19 cellular contexts compared by ENCODE assay signal in the genomic region with DNA sequence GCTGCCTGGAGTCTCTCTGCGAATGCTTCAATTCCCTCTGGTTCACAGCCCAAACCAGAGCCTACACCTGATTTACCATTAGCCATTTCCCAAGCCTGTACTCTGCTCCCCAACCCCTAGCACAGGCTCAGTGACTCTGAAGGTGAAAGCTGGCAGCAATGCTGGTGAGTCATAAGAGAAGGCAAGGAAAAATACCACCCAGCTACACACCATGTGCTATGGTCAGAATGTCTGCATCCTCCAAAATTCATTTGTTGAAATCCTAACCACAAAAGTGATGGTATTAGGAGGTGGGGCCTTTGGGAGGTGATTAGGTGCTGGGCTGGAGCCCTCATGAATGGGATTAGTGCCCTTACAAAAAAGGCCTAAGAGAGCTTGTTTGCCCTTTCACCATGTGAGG.
DNase-seq lines count a peak whose midpoint lies in the region; FAIRE-seq and TF ChIP-seq lines count a peak whose summit lies in the region.
"Had no signal": no experiment of that assay in that cellular context is flagged by ENCODE, and none has a peak within 500 bp of the region (broad histone marks: within the 10 kb centered on the region; RNA-seq: fewer than 3 reads in every experiment).

No MANE protein-coding gene starts in this region.

- no peaks in the 10 kb centered on the region for H3K9me3 Mint-ChIP-seq in MCF 10A (ENCODE audit: unreplicated experiment)
- no peaks in the 10 kb centered on the region for H3K9me3 Mint-ChIP-seq in endodermal cell

- no peak overlapping the region for H3K4me3 Mint-ChIP-seq in MCF 10A (ENCODE audit: unreplicated experiment)
- no peak overlapping the region for H3K4me3 Mint-ChIP-seq in endodermal cell
- H3K4me3 Mint-ChIP-seq: activated CD8-positive, alpha-beta T cell treated with anti-CD3 and anti-CD28 coated beads, Interleukin-2, amount 10 ng/mL, durations not matched to agents 7 days and 5 days had no signal

- no peaks in the 10 kb centered on the region for H3K27me3 Mint-ChIP-seq in MCF 10A (ENCODE audit: insufficient read depth, unreplicated experiment)
- no peaks in the 10 kb centered on the region for H3K27me3 Mint-ChIP-seq in endodermal cell (ENCODE audit: insufficient read depth)

- H3K27ac ChIP-seq in breast epithelium (no peak overlapping the region), endodermal cell (ENCODE audit: low read depth, low read length) (no peak overlapping the region)
- H3K27ac ChIP-seq: 22Rv1, C4-2B, neutrophil, thyroid gland had no signal

- no peaks in the 10 kb centered on the region for H3K27me3 ChIP-seq in breast epithelium
- H3K27me3 ChIP-seq in bronchial epithelial cell (ENCODE audit: control insufficient read depth, insufficient read depth, low read length) = no peaks in the 10 kb centered on the region
- H3K27me3 ChIP-seq in endodermal cell (ENCODE audit: control insufficient read depth, insufficient read depth, low read length, poor library complexity, severe bottlenecking) = no peaks in the 10 kb centered on the region
- H3K27me3 ChIP-seq: thyroid gland had no signal

- POLR2A ChIA-PET in MCF 10A (lab: Yijun Ruan, JAX) = interaction anchor here (1.1 to 2.3 kb wide), 4 partner anchors 15 to 203 kb away, joined by 3 to 7 read pairs (median 4); no protein-coding TSS in a partner anchor

- intact Hi-C loops in MCF 10A (cut with micrococcal nuclease) (loop anchor here (5.0 kb wide), 1 partner anchor 172 kb away; no protein-coding TSS in a partner anchor), breast epithelium (cut with DNase I; ENCODE audit: low total_unique reads) (no loop called here)

- H3K36me3 Mint-ChIP-seq in MCF 10A (ENCODE audit: insufficient read depth, unreplicated experiment) = peaks cover 7% of the 10 kb centered on the region
- H3K36me3 Mint-ChIP-seq in endodermal cell (ENCODE audit: low read depth) = no peaks in the 10 kb centered on the region

- TF ChIP-seq POLR2A in breast epithelium (IDR thresholded peaks at IDR 0.05) = no peak

- no TSS peak for BruUV-seq in MCF 10A (replicated peaks; lab: Mats Ljungman, UMichigan)

- no peak overlapping the region for H3K9ac ChIP-seq in endodermal cell (ENCODE audit: extremely low read depth, low read length, poor library complexity, severe bottlenecking)

- H3K4me1 ChIP-seq in breast epithelium (no peaks in the 10 kb centered on the region), endodermal cell (ENCODE audit: control insufficient read depth, insufficient read depth, low read length) (peaks cover 4% of the 10 kb centered on the region)

- 92% methylated on average over 1 of the region's 1 CpG; no CpG with 5 or more reads in 1 of the 2 experiments for WGBS in endodermal cell (ENCODE audit: insufficient coverage in 1 of 2, insufficient read length in 1 of 2), 2 experiments

- no peak for FAIRE-seq in bronchial epithelial cell (lab: Jason Lieb, UNC)
- FAIRE-seq: colon had no signal

- peak; percentile 89 for DNase-seq in MCF 10A (ENCODE audit: unreplicated experiment)
- no peak for DNase-seq in breast epithelium (ENCODE audit: low spot score in 2 of 2)
- DNase-seq in bronchial epithelial cell (ENCODE audit: low read depth) = peak; percentile 76
- DNase-seq in glomerular visceral epithelial cell (ENCODE audit: extremely low spot score) = peak; percentile 80
- DNase-seq in NCI-H187 treated with DMSO at 0.1 percent for 48 hours (lab: John Stamatoyannopoulos, UW) = no peak
- DNase-seq in NCI-H1694 treated with DMSO at 0.1 percent for 48 hours (lab: John Stamatoyannopoulos, UW) = no peak
- DNase-seq in endodermal cell = no peak
- no peak for DNase-seq in NCI-H2081 (lab: John Stamatoyannopoulos, UW)
- DNase-seq: activated CD8-positive, alpha-beta T cell treated with anti-CD3 and anti-CD28 coated beads, Interleukin-2, amount 10 ng/mL, durations not matched to agents 7 days and 5 days; hippocampal formation; MV-4-11; stimulated activated CD4-positive, alpha-beta T cell treated with anti-CD3 and anti-CD28 coated beads, Interleukin-4, amount 100 ng/mL, for 24 hours; stimulated activated CD8-positive, alpha-beta memory T cell treated with anti-CD3 and anti-CD28 coated beads, Interleukin-4, amount 100 ng/mL, for 48 hours; SW 1271; thyroid gland had no signal

- no peak overlapping the region for H3K27ac Mint-ChIP-seq in MCF 10A (ENCODE audit: low read depth, unreplicated experiment)
- no peak overlapping the region for H3K27ac Mint-ChIP-seq in endodermal cell
- H3K27ac Mint-ChIP-seq: activated CD8-positive, alpha-beta T cell treated with anti-CD3 and anti-CD28 coated beads, Interleukin-2, amount 10 ng/mL, durations not matched to agents 7 days and 5 days had no signal

- CTCF ChIA-PET in MCF 10A (lab: Yijun Ruan, JAX) = interaction anchor here (0.6 to 1.3 kb wide), 4 partner anchors 13 to 854 kb away, joined by 3 to 6 read pairs (median 3); no protein-coding TSS in a partner anchor

- H3K9me3 ChIP-seq in breast epithelium (no peaks in the 10 kb centered on the region), endodermal cell (ENCODE audit: control insufficient read depth, low read length) (no peaks in the 10 kb centered on the region)
- H3K9me3 ChIP-seq: neutrophil, thyroid gland had no signal

- H3K4me3 ChIP-seq in breast epithelium (no peak overlapping the region), bronchial epithelial cell (ENCODE audit: low read depth, low read length) (no peak overlapping the region), endodermal cell (ENCODE audit: low read length) (no peak overlapping the region)
- H3K4me3 ChIP-seq: thyroid gland had no signal

- no peaks in the 10 kb centered on the region for H3K36me3 ChIP-seq in breast epithelium
- no peaks in the 10 kb centered on the region for H3K36me3 ChIP-seq in bronchial epithelial cell (ENCODE audit: control insufficient read depth, insufficient read depth, low read length)
- no peaks in the 10 kb centered on the region for H3K36me3 ChIP-seq in endodermal cell (ENCODE audit: control insufficient read depth, insufficient read depth, low read length)
- H3K36me3 ChIP-seq: neutrophil, thyroid gland had no signal

- TF ChIP-seq CTCF in MCF 10A (IDR thresholded peaks at IDR 0.05; ENCODE audit: unreplicated experiment) (no peak), breast epithelium (IDR thresholded peaks at IDR 0.05) (no peak), bronchial epithelial cell (IDR thresholded peaks at IDR 0.05; ENCODE audit: insufficient read depth, low read length, severe bottlenecking) (no peak), endodermal cell (conservative IDR thresholded peaks at IDR 0.05) (no peak)

- H3K4me1 Mint-ChIP-seq in MCF 10A (ENCODE audit: insufficient read depth, unreplicated experiment) (peaks cover 31% of the 10 kb centered on the region), endodermal cell (peaks cover 19% of the 10 kb centered on the region)

Comparison
In these comparisons a context has a peak if more than half of its experiments do, and no peak if none do; other contexts are left out.
1. DNase-seq: peak in MCF 10A (single experiment), bronchial epithelial cell (single experiment) and glomerular visceral epithelial cell (single experiment); none in breast epithelium (0 of 2), NCI-H187 treated with DMSO at 0.1 percent for 48 hours (single experiment), NCI-H1694 treated with DMSO at 0.1 percent for 48 hours (single experiment), endodermal cell (single experiment) and NCI-H2081 (0 of 2).